9 cellular contexts compared by ENCODE assay signal in genomic region chr10:87036623-87037022, GRCh38. TPM values are rescaled to one million over a fixed set of nuclear protein-coding genes. Genes with fewer than 3 reads are reported as not detected.
"Had no signal": no experiment of that assay in that cellular context is flagged by ENCODE, and none has a peak within 500 bp of the region (broad histone marks: within the 10 kb centered on the region; RNA-seq: fewer than 3 reads in every experiment).

No MANE protein-coding gene starts in this region.

- H3K4me3 Mint-ChIP-seq: GM23338, H9, IgD-negative memory B cell had no signal

- H3K27ac Mint-ChIP-seq: GM23338, H9, IgD-negative memory B cell had no signal

- H3K4me1 Mint-ChIP-seq: GM23338, H9 had no signal

- H3K27ac ChIP-seq: HL-60 had no signal

- H3K4me3 ChIP-seq: GM23338 had no signal

- DNase-seq: H9, HCEC 1CT had no signal

- ATAC-seq: GM23338, HepG2 had no signal

- H3K4me2 ChIP-seq: GM23338 had no signal

- FAIRE-seq: H1, H54, HepG2 had no signal

- H2AFZ ChIP-seq: GM23338 had no signal

RNA-seq across cellular contexts. Expression of gene FAM25A, which starts 16.5 kb away (rescaled TPM):
- total RNA-seq: GM23338, H1, H9, HepG2, HT1080 had no signal
- polyA plus RNA-seq: GM23338, H1, HepG2, IgD-negative memory B cell had no signal
